26 cellular contexts compared by ENCODE assay signal in the genomic region with DNA sequence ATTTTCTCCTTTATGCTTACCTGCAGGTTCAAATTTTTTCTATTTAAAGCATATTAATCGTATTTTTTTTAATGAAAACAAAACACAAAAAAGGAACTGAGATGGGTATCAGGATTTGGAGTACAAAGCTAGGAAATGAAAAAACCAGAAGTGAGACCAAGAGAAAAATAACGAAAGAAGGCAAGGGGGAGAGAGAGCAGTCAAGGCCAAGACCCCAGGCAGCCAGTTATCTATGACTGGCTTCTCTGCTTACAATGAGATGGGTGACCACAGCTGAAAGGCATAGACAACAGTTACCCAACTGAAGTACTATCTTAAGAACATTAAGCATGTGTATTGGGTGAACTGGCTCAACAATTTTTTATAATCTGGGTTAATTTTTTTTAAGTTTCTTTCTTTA.
A peak's percentile ranks its signal among the peaks of the same experiment; 100 is the strongest.
DNase-seq lines count a peak whose midpoint lies in the region; ATAC-seq, FAIRE-seq and TF ChIP-seq lines count a peak whose summit lies in the region.
"Had no signal": no experiment of that assay in that cellular context is flagged by ENCODE, and none has a peak within 500 bp of the region (broad histone marks: within the 10 kb centered on the region; RNA-seq: fewer than 3 reads in every experiment).

No MANE protein-coding gene starts in this region.

- CTCF ChIA-PET in GM12878 (lab: Yijun Ruan, JAX) = interaction anchor here (0.6 kb wide), 1 partner anchor 246 kb away, joined by 3 read pairs; no protein-coding TSS in a partner anchor
- CTCF ChIA-PET in CD8-positive, alpha-beta memory T cell (lab: Charles Lee) = no interaction called here

- no peak overlapping the region for H3K4me3 Mint-ChIP-seq in CD8-positive, alpha-beta memory T cell
- H3K4me3 Mint-ChIP-seq: CD14-positive monocyte, IgD-negative memory B cell had no signal

- H3K27me3 Mint-ChIP-seq in CD8-positive, alpha-beta memory T cell = peaks cover 0 to 2% of the 10 kb centered on the region in 2 donors
- H3K27me3 Mint-ChIP-seq: IgD-negative memory B cell had no signal

- TF ChIP-seq POLR2A in GM18505 (IDR thresholded peaks at IDR 0.05; ENCODE audit: borderline replicate concordance, extremely low read depth, insufficient read depth, insufficient read length) (no peak), GM12878 (IDR thresholded peaks at IDR 0.05; ENCODE audit: low read depth, low read length) (no peak)

- no peak overlapping the region for H3K27ac ChIP-seq in GM12878 (ENCODE audit: control insufficient read depth, insufficient read depth)
- H3K27ac ChIP-seq in CD8-positive, alpha-beta memory T cell (ENCODE audit: low read depth, low read length) = no peak overlapping the region
- H3K27ac ChIP-seq: SJSA1 had no signal

- TF ChIP-seq RAD21 in GM12878 (IDR thresholded peaks at IDR 0.05; ENCODE audit: insufficient read depth, low read depth, low read length) = no peak

- TF ChIP-seq EP300 in GM12878 (IDR thresholded peaks at IDR 0.05; ENCODE audit: borderline replicate concordance in 1 of 2, control insufficient read depth in 1 of 2, low read depth in 2 of 2, low read length in 2 of 2) = peak in 1 of 2 experiments; percentile 39; a peak in 1 of 4 replicates

- no peaks in the 10 kb centered on the region for H3K4me1 Mint-ChIP-seq in CD8-positive, alpha-beta memory T cell
- H3K4me1 Mint-ChIP-seq: CD14-positive monocyte, IgD-negative memory B cell had no signal

- no peak overlapping the region for H3K27ac Mint-ChIP-seq in CD8-positive, alpha-beta memory T cell
- H3K27ac Mint-ChIP-seq: CD14-positive monocyte, IgD-negative memory B cell had no signal

- H3K9me3 Mint-ChIP-seq in CD8-positive, alpha-beta memory T cell = peaks cover 0 to 3% (median 0%) of the 10 kb centered on the region in 5 donors

- in situ Hi-C loops in GM12878 (cut with MboI) = no loop called here

- POLR2A ChIA-PET in GM12878 (lab: Charles Lee) = no interaction called here
- POLR2A ChIA-PET in CD8-positive, alpha-beta memory T cell (lab: Charles Lee) = no interaction called here

- peaks cover 0 to 1% (median 0%) of the 10 kb centered on the region in 3 donors for H3K36me3 Mint-ChIP-seq in CD8-positive, alpha-beta memory T cell
- H3K36me3 Mint-ChIP-seq: CD14-positive monocyte, IgD-negative memory B cell had no signal

- H3K9ac ChIP-seq in GM12878 (ENCODE audit: control insufficient read depth, insufficient read depth, low read length) = no peak overlapping the region

- H3K79me2 ChIP-seq in GM12878 (ENCODE audit: control insufficient read depth, insufficient read depth, low read length) = no peaks in the 10 kb centered on the region

- RAD21 ChIA-PET in GM12878 (lab: Charles Lee; ENCODE audit: unreplicated experiment) = no interaction called here

- BruUV-seq in GM12878 (replicated peaks; lab: Mats Ljungman, UMichigan) = no TSS peak

- no peaks in the 10 kb centered on the region for H3K36me3 ChIP-seq in GM12878 (ENCODE audit: control insufficient read depth in 2 of 2, insufficient read depth in 2 of 2, low read length in 1 of 2)
- H3K36me3 ChIP-seq in CD8-positive, alpha-beta memory T cell (ENCODE audit: insufficient read depth, low read length) = no peaks in the 10 kb centered on the region
- H3K36me3 ChIP-seq: SJSA1 had no signal

- no peak overlapping the region for H3K4me2 ChIP-seq in GM12878 (ENCODE audit: control insufficient read depth, insufficient read depth)

- no peak overlapping the region for H3K4me3 ChIP-seq in GM12878
- H3K4me3 ChIP-seq in CD8-positive, alpha-beta memory T cell (ENCODE audit: low read length) = no peak overlapping the region
- H3K4me3 ChIP-seq: SJSA1 had no signal

- intact Hi-C loops in GM12878 (cut with micrococcal nuclease; ENCODE audit: unreplicated experiment) = no loop called here

- no peak for TF ChIP-seq CTCF in GM12878 (IDR thresholded peaks at IDR 0.05 in 2 of 3, conservative IDR thresholded peaks at IDR 0.05 in 1 of 3; ENCODE audit: control insufficient read depth in 2 of 3, extremely low read depth in 1 of 3, insufficient read depth in 1 of 3, low read depth in 3 of 3, low read length in 3 of 3)

- peak; percentile 91 for DNase-seq in MV-4-11 (lab: John Stamatoyannopoulos, UW)
- DNase-seq in GM12878 (ENCODE audit: low read depth, low spot score) = no peak
- no peak for DNase-seq in NCI-H1417 treated with DMSO at 0.1 percent for 48 hours (lab: John Stamatoyannopoulos, UW)
- DNase-seq in CD8-positive, alpha-beta memory T cell = no peak
- DNase-seq in C1 segment of cervical spinal cord (lab: John Stamatoyannopoulos, UW) = no peak
- DNase-seq: COR-L47, DMS 273 treated with DMSO at 0.1 percent for 48 hours, DMS79 treated with DMSO at 0.1 percent for 48 hours, GOT3, HCEC 1CT, NCI-H1105 treated with DMSO at 0.1 percent for 48 hours, NCI-H1694, NCI-H2081, NCI-H2171, NCI-H345, NCI-H774, T-helper 1 cell had no signal

- H2AFZ ChIP-seq in GM12878 (ENCODE audit: control insufficient read depth, low read depth, low read length) = no peak overlapping the region

- FAIRE-seq in GM12878 (lab: Jason Lieb, UNC) = no peak
- FAIRE-seq: A204.1, GM12892 had no signal

- H3K27me3 ChIP-seq in GM12878 (replicated peaks in 1 of 2; ENCODE audit: control insufficient read depth in 2 of 2, insufficient read depth in 2 of 2, low read length in 1 of 2) = no peaks in the 10 kb centered on the region
- no peaks in the 10 kb centered on the region for H3K27me3 ChIP-seq in CD8-positive, alpha-beta memory T cell (ENCODE audit: insufficient read depth, low read length, poor library complexity, severe bottlenecking)
- H3K27me3 ChIP-seq: SJSA1 had no signal

- SMC1A ChIA-PET in GM12878 (lab: Charles Lee; ENCODE audit: uncharacterized antibody, unreplicated experiment) = interaction anchor here (0.5 to 0.8 kb wide), 2 partner anchors 359 to 1622 kb away, joined by 3 read pairs; no protein-coding TSS in a partner anchor

- no peaks in the 10 kb centered on the region for H3K4me1 ChIP-seq in GM12878 (ENCODE audit: control insufficient read depth, insufficient read depth, low read length)
- no peaks in the 10 kb centered on the region for H3K4me1 ChIP-seq in CD8-positive, alpha-beta memory T cell (ENCODE audit: insufficient read depth, low read length)
- H3K4me1 ChIP-seq: SJSA1 had no signal

- H4K20me1 ChIP-seq in GM12878 (ENCODE audit: control insufficient read depth, insufficient read depth) = no peaks in the 10 kb centered on the region

- ATAC-seq in GM18505 (IDR thresholded peaks at IDR 0.05; ENCODE audit: unreplicated experiment) (peak; percentile 46), HG02884 (IDR thresholded peaks at IDR 0.05; ENCODE audit: unreplicated experiment) (peak; percentile 31), GM12878 (peak; percentile 73), HG03439 (IDR thresholded peaks at IDR 0.05; ENCODE audit: unreplicated experiment) (no peak)
- ATAC-seq: Right ventricle myocardium inferior had no signal

- H3K9me3 ChIP-seq in GM12878 (replicated peaks; ENCODE audit: control insufficient read depth, insufficient read depth, low read length) = no peaks in the 10 kb centered on the region
- no peaks in the 10 kb centered on the region for H3K9me3 ChIP-seq in CD8-positive, alpha-beta memory T cell (ENCODE audit: low read length)
- H3K9me3 ChIP-seq: SJSA1 had no signal

- 0% methylated on average over 2 of the region's 2 CpGs for WGBS in GM12878 (ENCODE audit: insufficient coverage, insufficient replicate concordance, low lambda C conversion rate, missing lambda C conversion rate)

TF ChIP-seq in GM12878, 131 proteins besides CTCF, POLR2A, EP300 and RAD21:
- TF ChIP-seq MTA2 (IDR thresholded peaks at IDR 0.05; ENCODE audit: low read depth) (0 out of 2 replicates have a peak, but pooled peaks have one; percentile 33), SPI1 (IDR thresholded peaks at IDR 0.05; ENCODE audit: borderline replicate concordance, insufficient read depth, low read depth, low read length) (peak; percentile 58; the same call in 1 of the 2 replicates), MEF2B (IDR thresholded peaks at IDR 0.05; ENCODE audit: partially characterized antibody, poor library complexity, severe bottlenecking) (no peak), E2F4 (IDR thresholded peaks at IDR 0.05; ENCODE audit: low read depth, low read length) (no peak)
